In the genomic region with DNA sequence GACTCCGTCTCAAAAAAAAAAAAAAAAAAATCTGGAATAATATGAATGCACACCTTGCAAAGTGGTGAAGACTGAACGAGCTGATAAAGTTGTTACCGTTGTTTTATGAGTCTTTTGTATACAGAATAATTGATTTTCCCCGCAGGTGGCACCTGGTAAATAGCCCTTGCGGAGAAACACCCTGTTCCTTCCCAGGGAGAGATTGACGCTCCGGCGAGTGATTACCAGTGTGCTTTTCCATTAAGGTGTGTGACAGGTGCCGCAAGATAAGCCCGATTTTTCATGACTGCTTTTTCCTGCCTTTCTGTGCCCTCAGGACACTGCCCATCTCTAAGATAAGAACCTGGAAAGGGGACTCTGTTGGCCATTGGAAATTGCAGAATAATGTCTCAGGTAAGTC, we compare ENCODE assay signal across 7 cellular contexts. TPM values are rescaled to one million over a fixed set of nuclear protein-coding genes. Genes with fewer than 3 reads are reported as not detected.
A peak's percentile ranks its signal among the peaks of the same experiment; 100 is the strongest.
DNase-seq lines count a peak whose midpoint lies in the region; ATAC-seq and TF ChIP-seq lines count a peak whose summit lies in the region.

No MANE protein-coding gene starts in this region.

- no peak overlapping the region for H2BK5ac ChIP-seq in neuronal stem cell (ENCODE audit: low read length)

- intact Hi-C loops in HCT116 (cut with micrococcal nuclease): no loop called here

- H2BK15ac ChIP-seq in neuronal stem cell (ENCODE audit: low read length): no peak overlapping the region

- BruUV-seq in HCT116 (replicated peaks; lab: Mats Ljungman, UMichigan): TSS peak; percentile 34

- TF ChIP-seq POLR2A in HCT116 (IDR thresholded peaks at IDR 0.05; ENCODE audit: borderline replicate concordance, extremely low read depth, insufficient read depth, insufficient read length) (no peak), gastroesophageal sphincter (IDR thresholded peaks at IDR 0.05) (no peak)

- H2AK5ac ChIP-seq in neuronal stem cell (ENCODE audit: low read depth, low read length): no peak overlapping the region

- H2BK120ac ChIP-seq in neuronal stem cell (ENCODE audit: low read depth, low read length): no peak overlapping the region

- H3K9me3 Mint-ChIP-seq in T-cell: peaks cover 6 to 29% (median 24%) of the 10 kb centered on the region in 3 donors

- H3K4me3 ChIP-seq in HCT116 (replicated peaks in 1 of 2; ENCODE audit: low read depth in 1 of 2, low read length in 2 of 2) (peak overlapping the region; percentile 74 to 80), gastroesophageal sphincter (peak overlapping the region; percentile 68 to 84), skin epidermis (peak overlapping the region in 6 of 7 experiments; percentile 61 to 93 (median 69)), neuronal stem cell (ENCODE audit: low read length in 2 of 2) (peak overlapping the region in 1 of 2 donors; percentile 69)

- no peak overlapping the region for H2BK12ac ChIP-seq in neuronal stem cell (ENCODE audit: low read length)

- H3K4ac ChIP-seq in neuronal stem cell (ENCODE audit: low read length): no peak overlapping the region

- no peak for DNase-seq in HCT116 (ENCODE audit: low read depth, low spot score)
- DNase-seq in T-cell: no peak
- DNase-seq in neuronal stem cell (ENCODE audit: low spot score): no peak
- no peak for DNase-seq in DMS153 treated with DMSO at 0.1 percent for 48 hours (lab: John Stamatoyannopoulos, UW; ENCODE audit: unreplicated experiment)
- no peak for DNase-seq in nucleus accumbens (lab: John Stamatoyannopoulos, UW)

- no peak overlapping the region for H3K14ac ChIP-seq in neuronal stem cell (ENCODE audit: low read length)

- TF ChIP-seq CTCF in HCT116 (IDR thresholded peaks at IDR 0.05 in 2 of 3, conservative IDR thresholded peaks at IDR 0.05 in 1 of 3; ENCODE audit: borderline replicate concordance in 1 of 3, insufficient read depth in 1 of 3, low read depth in 2 of 3, low read length in 2 of 3): no peak
- TF ChIP-seq CTCF in gastroesophageal sphincter (IDR thresholded peaks at IDR 0.05): no peak

- peak overlapping the region; percentile 90 for H3K4me2 ChIP-seq in HCT116 (ENCODE audit: low read length)
- no peak overlapping the region for H3K4me2 ChIP-seq in neuronal stem cell (ENCODE audit: insufficient read depth, low read length, poor library complexity, severe bottlenecking)

- H4K91ac ChIP-seq in neuronal stem cell (ENCODE audit: low read depth, low read length, poor library complexity): no peak overlapping the region

- H3K36me3 ChIP-seq in HCT116 (ENCODE audit: control insufficient read depth in 1 of 2, insufficient read depth in 2 of 2, low read length in 2 of 2) (peaks cover 8 to 37% of the 10 kb centered on the region in 2 experiments; a peak in 3 of 4 replicates), gastroesophageal sphincter (peaks cover 6 to 48% of the 10 kb centered on the region in 2 donors), neuronal stem cell (replicated peaks in 1 of 2; ENCODE audit: control insufficient read depth in 2 of 2, insufficient read depth in 2 of 2, low read length in 2 of 2) (peaks cover 19 to 50% of the 10 kb centered on the region in 2 donors)

- H3K4me3 Mint-ChIP-seq in T-cell: peak overlapping the region; percentile 93 to 98 (median 98)

- no peak overlapping the region for H3K18ac ChIP-seq in neuronal stem cell (ENCODE audit: low read length)

- CTCF ChIA-PET in HCT116 (lab: Charles Lee): no interaction called here
- CTCF ChIA-PET in T-cell (lab: Charles Lee): interaction anchor here in 1 of 2 donors (0.7 kb wide), 1 partner anchor 24 kb away, joined by 7 read pairs; no protein-coding TSS in a partner anchor

- ATAC-seq in HCT116 (no peak), T-cell (replicated peaks in 1 of 4) (no peak), gastroesophageal sphincter (no peak)

- RAD21 ChIA-PET in HCT116 (lab: Charles Lee; ENCODE audit: low non-redundant PET in 1 of 2, low total read pairs in 2 of 2, uncharacterized antibody in 2 of 2, unreplicated experiment in 2 of 2): no interaction called here

- H3K27me3 ChIP-seq in HCT116 (ENCODE audit: insufficient read depth, low read length) (no peaks in the 10 kb centered on the region), gastroesophageal sphincter (no peaks in the 10 kb centered on the region), neuronal stem cell (ENCODE audit: control insufficient read depth in 3 of 3, insufficient read depth in 3 of 3, low read depth in 1 of 3, low read length in 3 of 3) (no peaks in the 10 kb centered on the region)

- H3K27ac ChIP-seq in HCT116 (ENCODE audit: low read depth, low read length) (no peak overlapping the region), gastroesophageal sphincter (peak overlapping the region in 3 of 4 donors; percentile 94 to 98 (median 98)), skin epidermis (peak overlapping the region in 5 of 21 experiments; percentile 94 to 99 (median 98)), neuronal stem cell (replicated peaks; ENCODE audit: low read length) (no peak overlapping the region)

- H3K9me3 ChIP-seq in HCT116 (ENCODE audit: control insufficient read depth in 1 of 2, insufficient read depth in 1 of 2, low read depth in 1 of 2, low read length in 2 of 2) (no peaks in the 10 kb centered on the region; a peak in 2 of 4 replicates), gastroesophageal sphincter (peaks cover 0 to 44% (median 0%) of the 10 kb centered on the region in 3 donors), neuronal stem cell (replicated peaks in 1 of 2; ENCODE audit: control insufficient read depth in 2 of 2, insufficient read depth in 1 of 2, low read depth in 1 of 2, low read length in 2 of 2) (peaks cover 11 to 52% of the 10 kb centered on the region in 2 donors)

- H2AFZ ChIP-seq in HCT116 (ENCODE audit: low read depth, low read length, poor library complexity, severe bottlenecking): no peak overlapping the region
- H2AFZ ChIP-seq in neuronal stem cell (ENCODE audit: low read length): no peak overlapping the region

- H4K8ac ChIP-seq in neuronal stem cell (ENCODE audit: low read depth, low read length): no peak overlapping the region

- H3K79me1 ChIP-seq in neuronal stem cell (ENCODE audit: low read depth, low read length): no peaks in the 10 kb centered on the region

- no peak overlapping the region for H3K23ac ChIP-seq in neuronal stem cell (ENCODE audit: low read depth, low read length, poor library complexity)

- TF ChIP-seq EP300 in gastroesophageal sphincter (IDR thresholded peaks at IDR 0.05): no peak

- no peaks in the 10 kb centered on the region for H3K9me2 ChIP-seq in HCT116 (ENCODE audit: insufficient read depth)

- H3K79me2 ChIP-seq in HCT116 (ENCODE audit: insufficient read depth, low read length): 0 out of 2 replicates have a peak, but pooled peaks cover 4% of the 10 kb centered on the region

- H3K4me1 ChIP-seq in HCT116 (ENCODE audit: control insufficient read depth in 1 of 2, insufficient read depth in 2 of 2, low read length in 2 of 2) (peaks cover 7 to 15% of the 10 kb centered on the region in 2 experiments), gastroesophageal sphincter (peaks cover 0 to 27% (median 6%) of the 10 kb centered on the region in 3 donors), neuronal stem cell (ENCODE audit: control insufficient read depth in 2 of 2, insufficient read depth in 1 of 2, low read depth in 1 of 2, low read length in 2 of 2) (peaks cover 2 to 6% of the 10 kb centered on the region in 2 donors)

- peaks cover 27 to 34% (median 34%) of the 10 kb centered on the region in 3 donors for H3K4me1 Mint-ChIP-seq in T-cell

- H3K36me3 Mint-ChIP-seq in T-cell: peaks cover 45% of the 10 kb centered on the region

- peak overlapping the region in 1 of 2 donors; percentile 65 for H3K27ac Mint-ChIP-seq in T-cell

- WGBS in gastroesophageal sphincter (ENCODE audit: low coverage in 1 of 2), 2 donors: 47 to 53% methylated on average over 10 of the region's 10 CpGs
- WGBS in neuronal stem cell (ENCODE audit: extremely low coverage in 2 of 2, insufficient read length in 2 of 2, insufficient replicate concordance in 1 of 2), 2 donors: no CpG with 5 or more reads among the region's 10 CpGs

- no peak overlapping the region for H3K9ac ChIP-seq in HCT116 (ENCODE audit: low read length)
- no peak overlapping the region for H3K9ac ChIP-seq in neuronal stem cell (ENCODE audit: low read depth, low read length, poor library complexity)

- peaks cover 6 to 7% of the 10 kb centered on the region in 2 donors for H3K27me3 Mint-ChIP-seq in T-cell

- POLR2A ChIA-PET in HCT116 (lab: Charles Lee) (interaction anchor here (1.9 kb wide), 1 partner anchor 9 kb away, joined by 9 read pairs; no protein-coding TSS in a partner anchor), T-cell (lab: Charles Lee) (no interaction called here)

- no peaks in the 10 kb centered on the region for H4K20me1 ChIP-seq in HCT116 (ENCODE audit: insufficient read depth)

- no peak for TF ChIP-seq RAD21 in HCT116 (IDR thresholded peaks at IDR 0.05; ENCODE audit: low read depth)

TF ChIP-seq in HCT116, 20 proteins besides CTCF, POLR2A, EP300 and RAD21:
- no peak for TF ChIP-seq ZFX (IDR thresholded peaks at IDR 0.05)
- no peak for TF ChIP-seq EZH2phosphoT487 (IDR thresholded peaks at IDR 0.05; ENCODE audit: borderline replicate concordance)
- no peak for TF ChIP-seq EGR1 (IDR thresholded peaks at IDR 0.05; ENCODE audit: low read depth)
- TF ChIP-seq, protein P1, sequence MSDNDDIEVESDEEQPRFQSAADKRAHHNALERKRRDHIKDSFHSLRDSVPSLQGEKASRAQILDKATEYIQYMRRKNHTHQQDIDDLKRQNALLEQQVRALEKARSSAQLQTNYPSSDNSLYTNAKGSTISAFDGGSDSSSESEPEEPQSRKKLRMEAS (IDR thresholded peaks at IDR 0.05): no peak
- TF ChIP-seq YY1 (IDR thresholded peaks at IDR 0.05; ENCODE audit: extremely low read depth, insufficient replicate concordance, low read depth, low read length): no peak
TF ChIP-seq in HCT116: peak in this region for 0.

RNA-seq across cellular contexts. Expression of a gene that starts 0.9 kb away (rescaled TPM):
- total RNA-seq in HCT116 (2021; ENCODE audit: unreplicated experiment) (9.9 TPM), T-cell (10 to 100 TPM; 18.1 to 41.6 (median 35.7) TPM), gastroesophageal sphincter (10 to 100 TPM; 18.6 to 44.8 (median 28.8) TPM)
- polyA plus RNA-seq in HCT116 (2012): 2.0 and 5.7 TPM in 2 replicates
- polyA plus RNA-seq in neuronal stem cell (2013, experiment 1 of 2): 27.5 TPM
- polyA plus RNA-seq in neuronal stem cell (2013, experiment 2 of 2): 28.6 TPM

RNA-seq across cellular contexts. Expression of a gene that starts 1.5 kb away (rescaled TPM):
- total RNA-seq in HCT116 (2021; ENCODE audit: unreplicated experiment): 0.27 TPM
- 0.33 and 0.90 TPM in 2 replicates for polyA plus RNA-seq in HCT116 (2012)
- 1 to 10 TPM in 1 of 5 donors, under 1 TPM in 4; 0.16 to 1.4 (median 0.64) TPM for total RNA-seq in T-cell
- 1 to 10 TPM in 1 of 4 donors, under 1 TPM in 2, not detected in 1; 0.40 to 1.1 (median 0.81) TPM for total RNA-seq in gastroesophageal sphincter
- 0.06 TPM for polyA plus RNA-seq in neuronal stem cell (2013, experiment 1 of 2)
- 0.03 TPM for polyA plus RNA-seq in neuronal stem cell (2013, experiment 2 of 2)

RNA-seq across cellular contexts. Expression of a gene that starts 55.6 kb away (rescaled TPM):
- 4.0 TPM for total RNA-seq in HCT116 (2021; ENCODE audit: unreplicated experiment)
- polyA plus RNA-seq in HCT116 (2012): 2.0 and 2.9 TPM in 2 replicates
- 10 to 100 TPM in 3 of 5 donors, 1 to 10 TPM in 2; 4.5 to 22.9 (median 17.7) TPM for total RNA-seq in T-cell
- 10 to 100 TPM; 18.6 to 47.6 (median 28.5) TPM for total RNA-seq in gastroesophageal sphincter
- polyA plus RNA-seq in neuronal stem cell (2013, experiment 1 of 2): 8.5 TPM
- 8.0 TPM for polyA plus RNA-seq in neuronal stem cell (2013, experiment 2 of 2)

Comparison
In these comparisons a context has a peak if more than half of its experiments do, and no peak if none do; other contexts are left out.
1. H3K27ac ChIP-seq: peak in gastroesophageal sphincter (3 of 4); none in HCT116 (single experiment) and neuronal stem cell (single experiment).